ENCODE assay signal across 13 cellular contexts in genomic region chr6:38307730-38308129, GRCh38.
DNase-seq lines count a peak whose midpoint lies in the region; ATAC-seq and TF ChIP-seq lines count a peak whose summit lies in the region.
"Had no signal": no experiment of that assay in that cellular context is flagged by ENCODE, and none has a peak within 500 bp of the region (broad histone marks: within the 10 kb centered on the region; RNA-seq: fewer than 3 reads in every experiment).

No MANE protein-coding gene starts in this region.

- no peak overlapping the region for H3K4me3 ChIP-seq in choroid plexus epithelial cell (ENCODE audit: low read depth, low read length)
- no peak overlapping the region for H3K4me3 ChIP-seq in effector memory CD4-positive, alpha-beta T cell (ENCODE audit: insufficient read depth, low read depth, low read length, poor library complexity, severe bottlenecking)
- H3K4me3 ChIP-seq: coronary artery, SK-N-MC had no signal

- peaks cover 0 to 26% of the 10 kb centered on the region in 2 donors for H3K4me1 Mint-ChIP-seq in effector memory CD8-positive, alpha-beta T cell (ENCODE audit: low read depth in 2 of 2)

- peak overlapping the region in 1 of 2 donors; percentile 4 for H3K27ac Mint-ChIP-seq in effector memory CD8-positive, alpha-beta T cell
- H3K27ac Mint-ChIP-seq: H9 had no signal

- H3K27me3 ChIP-seq in effector memory CD4-positive, alpha-beta T cell (replicated peaks; ENCODE audit: control insufficient read depth, insufficient read depth, low read length, poor library complexity, severe bottlenecking), result no peaks in the 10 kb centered on the region

- H3K4me3 Mint-ChIP-seq in effector memory CD8-positive, alpha-beta T cell, result no peak overlapping the region
- H3K4me3 Mint-ChIP-seq: H9 had no signal

- H3K9me3 Mint-ChIP-seq in effector memory CD8-positive, alpha-beta T cell, result no peaks in the 10 kb centered on the region
- H3K9me3 Mint-ChIP-seq: H9 had no signal

- peaks cover 4% of the 10 kb centered on the region for H3K36me3 Mint-ChIP-seq in effector memory CD8-positive, alpha-beta T cell (ENCODE audit: insufficient read depth)

- H3K27ac ChIP-seq in effector memory CD4-positive, alpha-beta T cell (ENCODE audit: insufficient read depth, low read length, poor library complexity, severe bottlenecking), result no peak overlapping the region
- H3K27ac ChIP-seq: coronary artery, SK-N-MC had no signal

- DNase-seq in GM13976 (ENCODE audit: low spot score) (peak; percentile 33), choroid plexus epithelial cell (ENCODE audit: low read depth) (peak; percentile 39), iPS-NIHi7 (ENCODE audit: extremely low spot score) (no peak)
- no peak for DNase-seq in effector memory CD4-positive, alpha-beta T cell
- no peak for DNase-seq in effector memory CD8-positive, alpha-beta T cell
- DNase-seq in stimulated activated CD4-positive, alpha-beta T cell treated with anti-CD3 and anti-CD28 coated beads, Interleukin-4, amount 100 ng/mL, for 24 hours, result no peak
- DNase-seq: activated CD8-positive, alpha-beta memory T cell treated with anti-CD3 and anti-CD28 coated beads, Interleukin-2, amount 50 U/mL, for 48 hours; H9; NCI-H1436 had no signal

- in situ Hi-C loops in GM13976 (cut with MboI; ENCODE audit: low sequenced_read_pairs, unreplicated experiment), result no loop called here

- TF ChIP-seq CTCF in GM13976 (IDR thresholded peaks at IDR 0.05; ENCODE audit: borderline replicate concordance, control extremely low read depth, extremely low read depth, insufficient read depth, missing control alignments), result no peak
- TF ChIP-seq CTCF in choroid plexus epithelial cell (conservative IDR thresholded peaks at IDR 0.05; ENCODE audit: low read depth, low read length), result no peak

- ATAC-seq in GM21515 (IDR thresholded peaks at IDR 0.05; ENCODE audit: unreplicated experiment) (peak; percentile 67), HG03378 (IDR thresholded peaks at IDR 0.05; ENCODE audit: unreplicated experiment) (peak; percentile 83)
- ATAC-seq in effector memory CD8-positive, alpha-beta T cell (replicated peaks), result no peak

- no peaks in the 10 kb centered on the region for H3K36me3 ChIP-seq in effector memory CD4-positive, alpha-beta T cell (ENCODE audit: control insufficient read depth, insufficient read depth, low read length)

- no peaks in the 10 kb centered on the region for H3K9me3 ChIP-seq in effector memory CD4-positive, alpha-beta T cell (ENCODE audit: control insufficient read depth, low read length)

- no peaks in the 10 kb centered on the region for H3K27me3 Mint-ChIP-seq in effector memory CD8-positive, alpha-beta T cell

- no peaks in the 10 kb centered on the region for H3K4me1 ChIP-seq in effector memory CD4-positive, alpha-beta T cell (ENCODE audit: control insufficient read depth, insufficient read depth, low read length, poor library complexity, severe bottlenecking)

Comparison
In these comparisons a context has a peak if more than half of its experiments do, and no peak if none do; other contexts are left out.
1. DNase-seq: peak in GM13976 (single experiment) and choroid plexus epithelial cell (single experiment); none in effector memory CD4-positive, alpha-beta T cell (0 of 3), iPS-NIHi7 (single experiment), effector memory CD8-positive, alpha-beta T cell (0 of 3) and stimulated activated CD4-positive, alpha-beta T cell treated with anti-CD3 and anti-CD28 coated beads, Interleukin-4, amount 100 ng/mL, for 24 hours (single experiment).